In genomic region chr7:149838224-149838991, GRCh38 we compare ENCODE assay signal across 1 cellular context.
TF ChIP-seq lines count a peak whose summit lies in the region.

ZNF862 (plus strand) TSS chr7:149838375; CDS start chr7:149838612, 237 bp downstream.

TF ChIP-seq in H1, 55 proteins besides CTCF, POLR2A, EP300 and RAD21 (continued from another document):
- TF ChIP-seq ATF2 (IDR thresholded peaks at IDR 0.05; ENCODE audit: low read length) (no peak), RBBP5 (IDR thresholded peaks at IDR 0.05; ENCODE audit: borderline replicate concordance, low read depth, low read length) (peak; percentile 92; the same call in 1 of the 2 replicates), SIRT6 (IDR thresholded peaks at IDR 0.05; ENCODE audit: low read length) (no peak), SIX5 (IDR thresholded peaks at IDR 0.05; ENCODE audit: low read depth, low read length) (peak; percentile 82), GABPA (IDR thresholded peaks at IDR 0.05; ENCODE audit: borderline replicate concordance, insufficient read depth, low read length) (peak; percentile 30; the same call in 1 of the 2 replicates), PHF8 (conservative IDR thresholded peaks at IDR 0.05; ENCODE audit: low read depth, low read length) (peak; percentile 76; the same call in 1 of the 2 replicates), ASH2L (IDR thresholded peaks at IDR 0.05; ENCODE audit: low read length) (peak; percentile 93), SAP30 (IDR thresholded peaks at IDR 0.05; ENCODE audit: insufficient read depth, insufficient replicate concordance, low read length) (no peak), POLR2AphosphoS5 (IDR thresholded peaks at IDR 0.05; ENCODE audit: low read depth, low read length) (peak; percentile 45; the same call in 1 of the 2 replicates), TBP (IDR thresholded peaks at IDR 0.05; ENCODE audit: low read depth, low read length) (peak; percentile 60; the same call in 1 of the 2 replicates), SIN3A (conservative IDR thresholded peaks at IDR 0.05 in 1 of 2, IDR thresholded peaks at IDR 0.05 in 1 of 2; ENCODE audit: low read depth in 1 of 2, low read length in 2 of 2) (peak in 1 of 2 experiments; percentile 50; a peak in 1 of 4 replicates), CREB1 (IDR thresholded peaks at IDR 0.05) (peak; percentile 81), CTBP2 (IDR thresholded peaks at IDR 0.05; ENCODE audit: borderline replicate concordance, insufficient read depth, insufficient read length, low read length) (no peak), KDM1A (IDR thresholded peaks at IDR 0.05; ENCODE audit: borderline replicate concordance, low read length) (peak; percentile 64), EGR1 (IDR thresholded peaks at IDR 0.05; ENCODE audit: borderline replicate concordance, low read depth, low read length) (peak; percentile 35; the same call in 1 of the 2 replicates), TAF7 (optimal IDR thresholded peaks at IDR 0.05; ENCODE audit: borderline replicate concordance, low read depth, low read length) (no peak)
- TF ChIP-seq, protein P1, sequence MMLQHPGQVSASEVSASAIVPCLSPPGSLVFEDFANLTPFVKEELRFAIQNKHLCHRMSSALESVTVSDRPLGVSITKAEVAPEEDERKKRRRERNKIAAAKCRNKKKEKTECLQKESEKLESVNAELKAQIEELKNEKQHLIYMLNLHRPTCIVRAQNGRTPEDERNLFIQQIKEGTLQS (IDR thresholded peaks at IDR 0.05; ENCODE audit: insufficient read depth, low read depth, low read length), result peak; percentile 81
